In the genomic region with DNA sequence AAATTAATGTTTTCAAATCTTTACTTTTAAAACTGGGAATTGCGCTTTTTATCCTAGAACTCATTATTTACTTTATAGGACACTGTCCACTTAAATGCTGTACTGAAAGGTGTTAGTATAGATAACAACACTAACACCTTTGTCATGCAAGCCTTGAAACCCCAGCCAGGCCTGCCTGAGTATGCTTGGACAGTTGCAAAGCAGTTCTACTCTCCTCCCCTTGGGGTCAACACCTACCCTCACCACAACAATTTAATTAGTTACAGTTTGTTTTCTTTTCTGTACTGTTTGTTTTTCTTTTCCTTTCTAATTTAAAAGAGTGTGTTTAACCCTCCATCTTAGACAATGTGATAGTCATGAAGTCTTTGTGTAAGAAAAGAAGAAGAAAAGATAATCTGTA, we compare ENCODE assay signal across 15 cellular contexts. TPM values are rescaled to one million over a fixed set of nuclear protein-coding genes. Genes with fewer than 3 reads are reported as not detected.
A peak's percentile ranks its signal among the peaks of the same experiment; 100 is the strongest.
DNase-seq lines count a peak whose midpoint lies in the region; ATAC-seq and TF ChIP-seq lines count a peak whose summit lies in the region.
"Had no signal": no experiment of that assay in that cellular context is flagged by ENCODE, and none has a peak within 500 bp of the region (broad histone marks: within the 10 kb centered on the region; RNA-seq: fewer than 3 reads in every experiment).

No MANE protein-coding gene starts in this region.

- H3K4me3 Mint-ChIP-seq in WTC11 = no peak overlapping the region
- H3K4me3 Mint-ChIP-seq: CD4-positive, alpha-beta T cell; GM23338; HFFc6 had no signal

- POLR2A ChIA-PET in WTC11 (lab: Charles Lee) = no interaction called here

- H3K9me3 ChIP-seq in BE2C = no peaks in the 10 kb centered on the region; the same call in 1 of the 2 replicates

- DNase-seq in ELF-1 (ENCODE audit: low read depth, low spot score) = peak; percentile 30
- DNase-seq in WTC11 (ENCODE audit: low spot score) = no peak
- peak; percentile 21 for DNase-seq in kidney tubule cell (ENCODE audit: low spot score)
- peak; percentile 75 for DNase-seq in renal cortical epithelial cell (ENCODE audit: low read depth)
- no peak for DNase-seq in BE2C
- no peak for DNase-seq in cerebellar cortex (ENCODE audit: low spot score)
- DNase-seq: ACHN; Caco-2; CD4-positive, alpha-beta T cell; DMS79 treated with DMSO at 0.1 percent for 48 hours; H7; HFFc6 had no signal

- peaks cover 70% of the 10 kb centered on the region for H3K9me3 Mint-ChIP-seq in WTC11

- peaks cover 6% of the 10 kb centered on the region; the same call in 1 of the 2 replicates for H3K27me3 Mint-ChIP-seq in WTC11 (ENCODE audit: low read depth)
- H3K27me3 Mint-ChIP-seq: CD4-positive, alpha-beta T cell had no signal

- TF ChIP-seq CTCF in WTC11 (IDR thresholded peaks at IDR 0.05) (no peak), BE2C (IDR thresholded peaks at IDR 0.05; ENCODE audit: low read depth, low read length) (no peak)

- H3K27me3 ChIP-seq in BE2C = no peaks in the 10 kb centered on the region

- H3K4me1 ChIP-seq in BE2C = peaks cover 4% of the 10 kb centered on the region

- H3K4me3 ChIP-seq in BE2C (ENCODE audit: low read depth, low read length) = no peak overlapping the region
- H3K4me3 ChIP-seq: GM23338 had no signal

- peaks cover 21% of the 10 kb centered on the region for H3K4me1 Mint-ChIP-seq in WTC11

- H3K36me3 ChIP-seq in BE2C = no peaks in the 10 kb centered on the region

- 0 out of 2 replicates have a peak, but pooled peaks have one; percentile 41 for ATAC-seq in WTC11
- ATAC-seq in HG03460 (IDR thresholded peaks at IDR 0.05; ENCODE audit: unreplicated experiment) = no peak
- ATAC-seq: GM23338, HCT116 had no signal

- CTCF ChIA-PET in WTC11 (lab: Charles Lee) = no interaction called here

- H3K27ac Mint-ChIP-seq in WTC11 = no peak overlapping the region
- H3K27ac Mint-ChIP-seq: CD4-positive, alpha-beta T cell; GM23338; HFFc6 had no signal

- peaks cover 84% of the 10 kb centered on the region for H3K36me3 Mint-ChIP-seq in WTC11

TF ChIP-seq in WTC11, 78 proteins besides CTCF, POLR2A, EP300 and RAD21:
- TF ChIP-seq FOXJ3 (CRISPR knock-in tag; IDR thresholded peaks at IDR 0.05; ENCODE audit: borderline replicate concordance) (no peak), CREM (CRISPR knock-in tag; IDR thresholded peaks at IDR 0.05) (no peak), MXD4 (CRISPR knock-in tag; IDR thresholded peaks at IDR 0.05; ENCODE audit: borderline replicate concordance) (no peak), PRRX2 (CRISPR knock-in tag; IDR thresholded peaks at IDR 0.05) (no peak), NFE2L1 (CRISPR knock-in tag; IDR thresholded peaks at IDR 0.05) (no peak), JAZF1 (CRISPR knock-in tag; IDR thresholded peaks at IDR 0.05) (no peak), ZNF317 (CRISPR knock-in tag; IDR thresholded peaks at IDR 0.05; ENCODE audit: borderline replicate concordance, low read depth) (no peak), ZNF232 (CRISPR knock-in tag; IDR thresholded peaks at IDR 0.05) (no peak), JUN (CRISPR knock-in tag; IDR thresholded peaks at IDR 0.05) (no peak), OVOL2 (CRISPR knock-in tag; IDR thresholded peaks at IDR 0.05; ENCODE audit: borderline replicate concordance) (no peak)
- TF ChIP-seq, protein P1, sequence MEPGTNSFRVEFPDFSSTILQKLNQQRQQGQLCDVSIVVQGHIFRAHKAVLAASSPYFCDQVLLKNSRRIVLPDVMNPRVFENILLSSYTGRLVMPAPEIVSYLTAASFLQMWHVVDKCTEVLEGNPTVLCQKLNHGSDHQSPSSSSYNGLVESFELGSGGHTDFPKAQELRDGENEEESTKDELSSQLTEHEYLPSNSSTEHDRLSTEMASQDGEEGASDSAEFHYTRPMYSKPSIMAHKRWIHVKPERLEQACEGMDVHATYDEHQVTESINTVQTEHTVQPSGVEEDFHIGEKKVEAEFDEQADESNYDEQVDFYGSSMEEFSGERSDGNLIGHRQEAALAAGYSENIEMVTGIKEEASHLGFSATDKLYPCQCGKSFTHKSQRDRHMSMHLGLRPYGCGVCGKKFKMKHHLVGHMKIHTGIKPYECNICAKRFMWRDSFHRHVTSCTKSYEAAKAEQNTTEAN (CRISPR knock-in tag; IDR thresholded peaks at IDR 0.05) = no peak
- TF ChIP-seq, protein P2, sequence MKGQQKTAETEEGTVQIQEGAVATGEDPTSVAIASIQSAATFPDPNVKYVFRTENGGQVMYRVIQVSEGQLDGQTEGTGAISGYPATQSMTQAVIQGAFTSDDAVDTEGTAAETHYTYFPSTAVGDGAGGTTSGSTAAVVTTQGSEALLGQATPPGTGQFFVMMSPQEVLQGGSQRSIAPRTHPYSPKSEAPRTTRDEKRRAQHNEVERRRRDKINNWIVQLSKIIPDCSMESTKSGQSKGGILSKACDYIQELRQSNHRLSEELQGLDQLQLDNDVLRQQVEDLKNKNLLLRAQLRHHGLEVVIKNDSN (CRISPR knock-in tag; IDR thresholded peaks at IDR 0.05) = no peak
- TF ChIP-seq, protein P3, sequence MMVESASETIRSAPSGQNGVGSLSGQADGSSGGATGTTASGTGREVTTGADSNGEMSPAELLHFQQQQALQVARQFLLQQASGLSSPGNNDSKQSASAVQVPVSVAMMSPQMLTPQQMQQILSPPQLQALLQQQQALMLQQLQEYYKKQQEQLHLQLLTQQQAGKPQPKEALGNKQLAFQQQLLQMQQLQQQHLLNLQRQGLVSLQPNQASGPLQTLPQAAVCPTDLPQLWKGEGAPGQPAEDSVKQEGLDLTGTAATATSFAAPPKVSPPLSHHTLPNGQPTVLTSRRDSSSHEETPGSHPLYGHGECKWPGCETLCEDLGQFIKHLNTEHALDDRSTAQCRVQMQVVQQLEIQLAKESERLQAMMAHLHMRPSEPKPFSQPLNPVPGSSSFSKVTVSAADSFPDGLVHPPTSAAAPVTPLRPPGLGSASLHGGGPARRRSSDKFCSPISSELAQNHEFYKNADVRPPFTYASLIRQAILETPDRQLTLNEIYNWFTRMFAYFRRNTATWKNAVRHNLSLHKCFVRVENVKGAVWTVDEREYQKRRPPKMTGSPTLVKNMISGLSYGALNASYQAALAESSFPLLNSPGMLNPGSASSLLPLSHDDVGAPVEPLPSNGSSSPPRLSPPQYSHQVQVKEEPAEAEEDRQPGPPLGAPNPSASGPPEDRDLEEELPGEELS (CRISPR knock-in tag; IDR thresholded peaks at IDR 0.05) = no peak
- TF ChIP-seq, protein P4, sequence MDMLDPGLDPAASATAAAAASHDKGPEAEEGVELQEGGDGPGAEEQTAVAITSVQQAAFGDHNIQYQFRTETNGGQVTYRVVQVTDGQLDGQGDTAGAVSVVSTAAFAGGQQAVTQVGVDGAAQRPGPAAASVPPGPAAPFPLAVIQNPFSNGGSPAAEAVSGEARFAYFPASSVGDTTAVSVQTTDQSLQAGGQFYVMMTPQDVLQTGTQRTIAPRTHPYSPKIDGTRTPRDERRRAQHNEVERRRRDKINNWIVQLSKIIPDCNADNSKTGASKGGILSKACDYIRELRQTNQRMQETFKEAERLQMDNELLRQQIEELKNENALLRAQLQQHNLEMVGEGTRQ (CRISPR knock-in tag; IDR thresholded peaks at IDR 0.05) = no peak
- TF ChIP-seq, protein P5, sequence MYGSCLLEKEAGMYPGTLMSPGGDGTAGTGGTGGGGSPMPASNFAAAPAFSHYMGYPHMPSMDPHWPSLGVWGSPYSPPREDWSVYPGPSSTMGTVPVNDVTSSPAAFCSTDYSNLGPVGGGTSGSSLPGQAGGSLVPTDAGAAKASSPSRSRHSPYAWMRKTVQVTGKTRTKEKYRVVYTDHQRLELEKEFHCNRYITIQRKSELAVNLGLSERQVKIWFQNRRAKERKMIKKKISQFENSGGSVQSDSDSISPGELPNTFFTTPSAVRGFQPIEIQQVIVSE (CRISPR knock-in tag; IDR thresholded peaks at IDR 0.05; ENCODE audit: borderline replicate concordance) = no peak
- TF ChIP-seq, protein P6, sequence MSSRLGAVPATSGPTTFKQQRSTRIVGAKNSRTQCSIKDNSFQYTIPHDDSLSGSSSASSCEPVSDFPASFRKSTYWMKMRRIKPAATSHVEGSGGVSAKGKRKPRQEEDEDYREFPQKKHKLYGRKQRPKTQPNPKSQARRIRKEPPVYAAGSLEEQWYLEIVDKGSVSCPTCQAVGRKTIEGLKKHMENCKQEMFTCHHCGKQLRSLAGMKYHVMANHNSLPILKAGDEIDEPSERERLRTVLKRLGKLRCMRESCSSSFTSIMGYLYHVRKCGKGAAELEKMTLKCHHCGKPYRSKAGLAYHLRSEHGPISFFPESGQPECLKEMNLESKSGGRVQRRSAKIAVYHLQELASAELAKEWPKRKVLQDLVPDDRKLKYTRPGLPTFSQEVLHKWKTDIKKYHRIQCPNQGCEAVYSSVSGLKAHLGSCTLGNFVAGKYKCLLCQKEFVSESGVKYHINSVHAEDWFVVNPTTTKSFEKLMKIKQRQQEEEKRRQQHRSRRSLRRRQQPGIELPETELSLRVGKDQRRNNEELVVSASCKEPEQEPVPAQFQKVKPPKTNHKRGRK (CRISPR knock-in tag; IDR thresholded peaks at IDR 0.05; ENCODE audit: borderline replicate concordance) = no peak
- TF ChIP-seq, protein P7, sequence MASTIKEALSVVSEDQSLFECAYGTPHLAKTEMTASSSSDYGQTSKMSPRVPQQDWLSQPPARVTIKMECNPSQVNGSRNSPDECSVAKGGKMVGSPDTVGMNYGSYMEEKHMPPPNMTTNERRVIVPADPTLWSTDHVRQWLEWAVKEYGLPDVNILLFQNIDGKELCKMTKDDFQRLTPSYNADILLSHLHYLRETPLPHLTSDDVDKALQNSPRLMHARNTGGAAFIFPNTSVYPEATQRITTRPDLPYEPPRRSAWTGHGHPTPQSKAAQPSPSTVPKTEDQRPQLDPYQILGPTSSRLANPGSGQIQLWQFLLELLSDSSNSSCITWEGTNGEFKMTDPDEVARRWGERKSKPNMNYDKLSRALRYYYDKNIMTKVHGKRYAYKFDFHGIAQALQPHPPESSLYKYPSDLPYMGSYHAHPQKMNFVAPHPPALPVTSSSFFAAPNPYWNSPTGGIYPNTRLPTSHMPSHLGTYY (CRISPR knock-in tag; IDR thresholded peaks at IDR 0.05) = no peak

RNA-seq across cellular contexts. Expression of a gene that starts 18.9 kb away (rescaled TPM):
- total RNA-seq in WTC11 (2021) = 66.3 to 91.1 TPM (median 78.4 TPM) in 3 replicates
- 25.2 and 130 TPM in 2 replicates for total RNA-seq in renal cortical epithelial cell
- polyA plus RNA-seq in BE2C (2012; ENCODE audit: insufficient read depth, insufficient read length, low read depth) = 44.4 TPM

Comparison
In these comparisons a context has a peak if more than half of its experiments do, and no peak if none do; other contexts are left out.
1. DNase-seq: peak in ELF-1 (single experiment), kidney tubule cell (single experiment) and renal cortical epithelial cell (single experiment); none in WTC11 (single experiment), BE2C (single experiment) and cerebellar cortex (single experiment).